ENCODE assay signal across 8 cellular contexts in genomic region chr16:77722315-77723107, GRCh38. TPM values are rescaled to one million over a fixed set of nuclear protein-coding genes. Genes with fewer than 3 reads are reported as not detected.
DNase-seq lines count a peak whose midpoint lies in the region; ATAC-seq and TF ChIP-seq lines count a peak whose summit lies in the region.

Gene NUDT7, plus strand, starts transcription at chr16:77722514. Its CDS starts 69 bp downstream, at chr16:77722583.

- peak; percentile 100 for DNase-seq in BE2C
- DNase-seq in NCI-H446 (lab: John Stamatoyannopoulos, UW), result peak; percentile 21 to 72
- peak; percentile 99 for DNase-seq in activated CD4-positive, alpha-beta T cell treated with anti-CD3 and anti-CD28 coated beads for 4 hours
- DNase-seq in left colon, result peak; percentile 99 to 100
- DNase-seq in stimulated activated CD4-positive, alpha-beta T cell treated with anti-CD3 and anti-CD28 coated beads, Interleukin-1b, Interleukin-23, amount 100 ng/mL, for 4 hours (ENCODE audit: low read depth in 2 of 2), result peak; percentile 99 to 100

- peak within 1 kb of the TSS; percentile 88 for H3K4me3 ChIP-seq in BE2C (ENCODE audit: low read depth, low read length)

- peak within 1 kb of the TSS; percentile 79 for H3K27ac ChIP-seq in cingulate gyrus (ENCODE audit: low read depth, low read length)

- H3K36me3 ChIP-seq in BE2C, result no peaks in the 10 kb centered on the region

- peak; percentile 13; the same call in 1 of the 2 replicates for TF ChIP-seq CTCF in BE2C (IDR thresholded peaks at IDR 0.05; ENCODE audit: low read depth, low read length)

- ATAC-seq in GM19043 (IDR thresholded peaks at IDR 0.05; ENCODE audit: low read depth, unreplicated experiment), result peak; percentile 74
- peak; percentile 89 for ATAC-seq in HG03354 (IDR thresholded peaks at IDR 0.05; ENCODE audit: poor library complexity, severe bottlenecking, unreplicated experiment)
- peak; percentile 98 for ATAC-seq in left colon

- no peaks in the 10 kb centered on the region for H3K27me3 ChIP-seq in BE2C

- H3K9me3 ChIP-seq in BE2C, result no peaks in the 10 kb centered on the region

- no peaks in the 10 kb centered on the region for H3K4me1 ChIP-seq in BE2C

- intact Hi-C loops in left colon (cut with DNase I, micrococcal nuclease), result no loop called here

RNA-seq across cellular contexts. Expression of gene NUDT7, which starts in this region (rescaled TPM):
- polyA plus RNA-seq in BE2C (2012; ENCODE audit: insufficient read depth, insufficient read length, low read depth), result 2.0 TPM
- total RNA-seq in left colon, result 10 to 100 TPM; 15.1 to 15.3 TPM

Comparison
In these comparisons a context has a peak if more than half of its experiments do, and no peak if none do; other contexts are left out.
1. Peak in every context shown above with its lines: DNase-seq, ATAC-seq, H3K4me3 ChIP-seq and H3K27ac ChIP-seq.
2. DNase-seq: peak in every context shown above with its lines; median percentile 100 in BE2C; 100 in left colon; 100 in stimulated activated CD4-positive, alpha-beta T cell treated with anti-CD3 and anti-CD28 coated beads, Interleukin-1b, Interleukin-23, amount 100 ng/mL, for 4 hours; 99 in activated CD4-positive, alpha-beta T cell treated with anti-CD3 and anti-CD28 coated beads for 4 hours; 46 in NCI-H446.